ENCODE assay signal across 1 cellular context in the genomic region with DNA sequence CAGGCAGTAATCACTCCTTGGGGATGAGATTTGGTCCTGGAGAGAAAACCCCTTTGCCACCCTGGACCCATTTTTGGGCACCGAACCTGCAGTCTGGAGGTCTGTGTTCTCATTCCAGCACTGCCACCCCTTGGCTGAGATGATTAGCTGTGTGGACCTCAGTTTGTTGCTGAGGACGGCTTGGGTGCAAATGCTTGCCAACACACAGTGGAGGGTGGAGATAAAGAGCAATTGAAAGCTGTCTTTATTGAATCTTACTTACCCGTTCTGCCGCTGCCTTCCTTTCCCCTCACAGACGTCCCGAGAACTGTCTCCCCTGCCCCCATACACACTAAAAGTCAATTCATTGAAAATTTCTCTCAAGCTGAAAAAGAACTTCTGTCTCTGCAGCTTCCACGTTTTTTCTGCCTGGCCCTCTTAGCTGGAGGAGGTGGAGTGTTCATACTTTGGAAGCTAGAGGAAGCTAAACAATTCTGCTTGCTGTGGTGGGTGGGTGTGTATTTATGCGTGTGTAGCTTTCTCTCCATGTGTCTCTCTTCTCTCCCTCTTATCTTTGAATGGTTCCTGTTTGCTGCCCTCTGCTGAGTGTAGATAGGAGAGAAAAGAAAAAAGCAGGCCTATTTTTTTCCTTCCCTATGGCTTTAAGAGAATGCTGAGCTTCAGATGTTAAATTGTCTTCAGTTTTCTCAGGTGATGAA.
TF ChIP-seq lines count a peak whose summit lies in the region.

No MANE protein-coding gene starts in this region.

TF ChIP-seq in K562, 482 proteins besides CTCF, POLR2A, EP300 and RAD21 (continued from another document and continues in another):
- TF ChIP-seq, protein P1, sequence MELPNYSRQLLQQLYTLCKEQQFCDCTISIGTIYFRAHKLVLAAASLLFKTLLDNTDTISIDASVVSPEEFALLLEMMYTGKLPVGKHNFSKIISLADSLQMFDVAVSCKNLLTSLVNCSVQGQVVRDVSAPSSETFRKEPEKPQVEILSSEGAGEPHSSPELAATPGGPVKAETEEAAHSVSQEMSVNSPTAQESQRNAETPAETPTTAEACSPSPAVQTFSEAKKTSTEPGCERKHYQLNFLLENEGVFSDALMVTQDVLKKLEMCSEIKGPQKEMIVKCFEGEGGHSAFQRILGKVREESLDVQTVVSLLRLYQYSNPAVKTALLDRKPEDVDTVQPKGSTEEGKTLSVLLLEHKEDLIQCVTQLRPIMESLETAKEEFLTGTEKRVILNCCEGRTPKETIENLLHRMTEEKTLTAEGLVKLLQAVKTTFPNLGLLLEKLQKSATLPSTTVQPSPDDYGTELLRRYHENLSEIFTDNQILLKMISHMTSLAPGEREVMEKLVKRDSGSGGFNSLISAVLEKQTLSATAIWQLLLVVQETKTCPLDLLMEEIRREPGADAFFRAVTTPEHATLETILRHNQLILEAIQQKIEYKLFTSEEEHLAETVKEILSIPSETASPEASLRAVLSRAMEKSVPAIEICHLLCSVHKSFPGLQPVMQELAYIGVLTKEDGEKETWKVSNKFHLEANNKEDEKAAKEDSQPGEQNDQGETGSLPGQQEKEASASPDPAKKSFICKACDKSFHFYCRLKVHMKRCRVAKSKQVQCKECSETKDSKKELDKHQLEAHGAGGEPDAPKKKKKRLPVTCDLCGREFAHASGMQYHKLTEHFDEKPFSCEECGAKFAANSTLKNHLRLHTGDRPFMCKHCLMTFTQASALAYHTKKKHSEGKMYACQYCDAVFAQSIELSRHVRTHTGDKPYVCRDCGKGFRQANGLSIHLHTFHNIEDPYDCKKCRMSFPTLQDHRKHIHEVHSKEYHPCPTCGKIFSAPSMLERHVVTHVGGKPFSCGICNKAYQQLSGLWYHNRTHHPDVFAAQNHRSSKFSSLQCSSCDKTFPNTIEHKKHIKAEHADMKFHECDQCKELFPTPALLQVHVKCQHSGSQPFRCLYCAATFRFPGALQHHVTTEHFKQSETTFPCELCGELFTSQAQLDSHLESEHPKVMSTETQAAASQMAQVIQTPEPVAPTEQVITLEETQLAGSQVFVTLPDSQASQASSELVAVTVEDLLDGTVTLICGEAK (IDR thresholded peaks at IDR 0.05): peak; percentile 67; the same call in 1 of the 2 replicates
- TF ChIP-seq, protein P1 (CRISPR knock-in tag; IDR thresholded peaks at IDR 0.05): no peak
- TF ChIP-seq ASH1L (IDR thresholded peaks at IDR 0.05; ENCODE audit: borderline replicate concordance, low read depth, partially characterized antibody): no peak
- no peak for TF ChIP-seq ZBTB17 (CRISPR knock-in tag; IDR thresholded peaks at IDR 0.05)
- TF ChIP-seq GTF2F1 (IDR thresholded peaks at IDR 0.05; ENCODE audit: low read depth, low read length): no peak
- TF ChIP-seq ZNF586 (CRISPR knock-in tag; conservative IDR thresholded peaks at IDR 0.05): no peak
- TF ChIP-seq ZC3H11A (IDR thresholded peaks at IDR 0.05; ENCODE audit: low read depth, low read length): no peak
- TF ChIP-seq, protein P2, sequence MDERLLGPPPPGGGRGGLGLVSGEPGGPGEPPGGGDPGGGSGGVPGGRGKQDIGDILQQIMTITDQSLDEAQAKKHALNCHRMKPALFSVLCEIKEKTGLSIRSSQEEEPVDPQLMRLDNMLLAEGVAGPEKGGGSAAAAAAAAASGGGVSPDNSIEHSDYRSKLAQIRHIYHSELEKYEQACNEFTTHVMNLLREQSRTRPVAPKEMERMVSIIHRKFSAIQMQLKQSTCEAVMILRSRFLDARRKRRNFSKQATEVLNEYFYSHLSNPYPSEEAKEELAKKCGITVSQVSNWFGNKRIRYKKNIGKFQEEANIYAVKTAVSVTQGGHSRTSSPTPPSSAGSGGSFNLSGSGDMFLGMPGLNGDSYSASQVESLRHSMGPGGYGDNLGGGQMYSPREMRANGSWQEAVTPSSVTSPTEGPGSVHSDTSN (CRISPR knock-in tag; IDR thresholded peaks at IDR 0.05; ENCODE audit: low read depth): no peak
- TF ChIP-seq, protein P2 (tag; conservative IDR thresholded peaks at IDR 0.05; ENCODE audit: low read depth): no peak
- TF ChIP-seq FOXK2 (conservative IDR thresholded peaks at IDR 0.05 in 1 of 2, IDR thresholded peaks at IDR 0.05 in 1 of 2; ENCODE audit: low read depth in 2 of 2): peak; percentile 98 to 99
- TF ChIP-seq, protein P3, sequence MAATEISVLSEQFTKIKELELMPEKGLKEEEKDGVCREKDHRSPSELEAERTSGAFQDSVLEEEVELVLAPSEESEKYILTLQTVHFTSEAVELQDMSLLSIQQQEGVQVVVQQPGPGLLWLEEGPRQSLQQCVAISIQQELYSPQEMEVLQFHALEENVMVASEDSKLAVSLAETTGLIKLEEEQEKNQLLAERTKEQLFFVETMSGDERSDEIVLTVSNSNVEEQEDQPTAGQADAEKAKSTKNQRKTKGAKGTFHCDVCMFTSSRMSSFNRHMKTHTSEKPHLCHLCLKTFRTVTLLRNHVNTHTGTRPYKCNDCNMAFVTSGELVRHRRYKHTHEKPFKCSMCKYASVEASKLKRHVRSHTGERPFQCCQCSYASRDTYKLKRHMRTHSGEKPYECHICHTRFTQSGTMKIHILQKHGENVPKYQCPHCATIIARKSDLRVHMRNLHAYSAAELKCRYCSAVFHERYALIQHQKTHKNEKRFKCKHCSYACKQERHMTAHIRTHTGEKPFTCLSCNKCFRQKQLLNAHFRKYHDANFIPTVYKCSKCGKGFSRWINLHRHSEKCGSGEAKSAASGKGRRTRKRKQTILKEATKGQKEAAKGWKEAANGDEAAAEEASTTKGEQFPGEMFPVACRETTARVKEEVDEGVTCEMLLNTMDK (IDR thresholded peaks at IDR 0.05; ENCODE audit: borderline replicate concordance, insufficient read depth, low read depth, low read length, poor library complexity, severe bottlenecking): peak; percentile 35
- no peak for TF ChIP-seq TCF15 (CRISPR knock-in tag; IDR thresholded peaks at IDR 0.05)
- TF ChIP-seq HLTF (IDR thresholded peaks at IDR 0.05): peak; percentile 68; the same call in 1 of the 2 replicates
- TF ChIP-seq TSC22D4 (tag; IDR thresholded peaks at IDR 0.05): no peak
- TF ChIP-seq MITF (IDR thresholded peaks at IDR 0.05): no peak
- TF ChIP-seq, protein P4, sequence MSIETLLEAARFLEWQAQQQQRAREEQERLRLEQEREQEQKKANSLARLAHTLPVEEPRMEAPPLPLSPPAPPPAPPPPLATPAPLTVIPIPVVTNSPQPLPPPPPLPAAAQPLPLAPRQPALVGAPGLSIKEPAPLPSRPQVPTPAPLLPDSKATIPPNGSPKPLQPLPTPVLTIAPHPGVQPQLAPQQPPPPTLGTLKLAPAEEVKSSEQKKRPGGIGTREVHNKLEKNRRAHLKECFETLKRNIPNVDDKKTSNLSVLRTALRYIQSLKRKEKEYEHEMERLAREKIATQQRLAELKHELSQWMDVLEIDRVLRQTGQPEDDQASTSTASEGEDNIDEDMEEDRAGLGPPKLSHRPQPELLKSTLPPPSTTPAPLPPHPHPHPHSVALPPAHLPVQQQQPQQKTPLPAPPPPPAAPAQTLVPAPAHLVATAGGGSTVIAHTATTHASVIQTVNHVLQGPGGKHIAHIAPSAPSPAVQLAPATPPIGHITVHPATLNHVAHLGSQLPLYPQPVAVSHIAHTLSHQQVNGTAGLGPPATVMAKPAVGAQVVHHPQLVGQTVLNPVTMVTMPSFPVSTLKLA (conservative IDR thresholded peaks at IDR 0.05): peak; percentile 90 to 96
- TF ChIP-seq PCBP1 (IDR thresholded peaks at IDR 0.05; ENCODE audit: low read depth, low read length, poor library complexity, severe bottlenecking): no peak
- no peak for TF ChIP-seq NFATC3 (IDR thresholded peaks at IDR 0.05)
- no peak for TF ChIP-seq RBM15 (IDR thresholded peaks at IDR 0.05; ENCODE audit: insufficient read depth, low read length)
- no peak for TF ChIP-seq GABPB2 (CRISPR knock-in tag; conservative IDR thresholded peaks at IDR 0.05)
- TF ChIP-seq NEUROD1 (IDR thresholded peaks at IDR 0.05; ENCODE audit: borderline replicate concordance, low read depth, low read length, partially characterized antibody): peak; percentile 38
- TF ChIP-seq ZBED1 (IDR thresholded peaks at IDR 0.05): no peak
- TF ChIP-seq POLR2G (IDR thresholded peaks at IDR 0.05; ENCODE audit: low read depth, low read length): no peak
- TF ChIP-seq, protein P5, sequence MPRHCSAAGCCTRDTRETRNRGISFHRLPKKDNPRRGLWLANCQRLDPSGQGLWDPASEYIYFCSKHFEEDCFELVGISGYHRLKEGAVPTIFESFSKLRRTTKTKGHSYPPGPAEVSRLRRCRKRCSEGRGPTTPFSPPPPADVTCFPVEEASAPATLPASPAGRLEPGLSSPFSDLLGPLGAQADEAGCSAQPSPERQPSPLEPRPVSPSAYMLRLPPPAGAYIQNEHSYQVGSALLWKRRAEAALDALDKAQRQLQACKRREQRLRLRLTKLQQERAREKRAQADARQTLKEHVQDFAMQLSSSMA (CRISPR knock-in tag; IDR thresholded peaks at IDR 0.05): no peak
- 0 out of 2 replicates have a peak, but pooled peaks have one; percentile 34 for TF ChIP-seq ZNF584 (CRISPR knock-in tag; IDR thresholded peaks at IDR 0.05; ENCODE audit: low read depth)
- TF ChIP-seq KLF6 (CRISPR knock-in tag; IDR thresholded peaks at IDR 0.05; ENCODE audit: borderline replicate concordance): no peak
- 0 out of 2 replicates have a peak, but pooled peaks have one; percentile 56 for TF ChIP-seq SMAD4 (CRISPR knock-in tag; conservative IDR thresholded peaks at IDR 0.05)
- TF ChIP-seq, protein P6, sequence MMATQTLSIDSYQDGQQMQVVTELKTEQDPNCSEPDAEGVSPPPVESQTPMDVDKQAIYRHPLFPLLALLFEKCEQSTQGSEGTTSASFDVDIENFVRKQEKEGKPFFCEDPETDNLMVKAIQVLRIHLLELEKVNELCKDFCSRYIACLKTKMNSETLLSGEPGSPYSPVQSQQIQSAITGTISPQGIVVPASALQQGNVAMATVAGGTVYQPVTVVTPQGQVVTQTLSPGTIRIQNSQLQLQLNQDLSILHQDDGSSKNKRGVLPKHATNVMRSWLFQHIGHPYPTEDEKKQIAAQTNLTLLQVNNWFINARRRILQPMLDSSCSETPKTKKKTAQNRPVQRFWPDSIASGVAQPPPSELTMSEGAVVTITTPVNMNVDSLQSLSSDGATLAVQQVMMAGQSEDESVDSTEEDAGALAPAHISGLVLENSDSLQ (IDR thresholded peaks at IDR 0.05): no peak
- no peak for TF ChIP-seq PRMT5 (CRISPR knock-in tag; IDR thresholded peaks at IDR 0.05)
- no peak for TF ChIP-seq ZNF436 (CRISPR knock-in tag; IDR thresholded peaks at IDR 0.05)
- TF ChIP-seq ELF4 (CRISPR knock-in tag; IDR thresholded peaks at IDR 0.05): peak; percentile 87
- TF ChIP-seq CBX3 (IDR thresholded peaks at IDR 0.05; ENCODE audit: borderline replicate concordance in 1 of 2, low read length in 2 of 2): peak in 1 of 2 experiments; percentile 78; a peak in 2 of 3 replicates
- no peak for TF ChIP-seq ZBTB8A (IDR thresholded peaks at IDR 0.05; ENCODE audit: partially characterized antibody)
- TF ChIP-seq NFIC (IDR thresholded peaks at IDR 0.05): peak; percentile 83
- no peak for TF ChIP-seq ZKSCAN8 (CRISPR knock-in tag; IDR thresholded peaks at IDR 0.05)
- peak; percentile 52; the same call in 1 of the 2 replicates for TF ChIP-seq TRIM28 (IDR thresholded peaks at IDR 0.05)
- TF ChIP-seq ZKSCAN3 (CRISPR knock-in tag; IDR thresholded peaks at IDR 0.05): no peak
- no peak for TF ChIP-seq MYBL2 (IDR thresholded peaks at IDR 0.05; ENCODE audit: low read depth)
- no peak for TF ChIP-seq MYBL2 (CRISPR knock-in tag; IDR thresholded peaks at IDR 0.05; ENCODE audit: borderline replicate concordance)
- no peak for TF ChIP-seq TAF15 (IDR thresholded peaks at IDR 0.05; ENCODE audit: low read depth, low read length)
- no peak for TF ChIP-seq CBFB (CRISPR knock-in tag; IDR thresholded peaks at IDR 0.05)
- TF ChIP-seq ZNF184 (CRISPR knock-in tag; IDR thresholded peaks at IDR 0.05): no peak
- no peak for TF ChIP-seq MEF2D (tag; conservative IDR thresholded peaks at IDR 0.05; ENCODE audit: low read depth)
